ENCODE assay signal across 18 cellular contexts in the genomic region with DNA sequence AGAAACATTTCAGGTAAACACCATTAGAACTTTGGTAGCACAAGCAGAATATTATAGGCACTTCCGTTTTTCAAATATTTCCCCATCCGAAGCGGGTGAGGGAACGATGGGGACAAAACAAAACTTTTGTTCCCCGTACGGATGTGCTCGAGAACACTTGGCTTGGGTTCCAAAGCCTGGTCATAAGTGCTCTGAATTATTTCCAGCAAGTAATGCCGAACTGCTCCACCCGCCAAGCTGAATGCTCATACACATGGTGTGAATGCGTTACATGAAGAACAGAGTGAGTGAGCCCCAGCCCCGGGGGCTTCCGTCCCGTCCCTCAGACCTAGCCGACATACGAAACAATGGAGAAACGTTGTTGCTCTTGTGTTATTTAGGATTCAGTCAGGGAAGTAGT.
DNase-seq lines count a peak whose midpoint lies in the region; ATAC-seq, FAIRE-seq and TF ChIP-seq lines count a peak whose summit lies in the region.
"Had no signal": no experiment of that assay in that cellular context is flagged by ENCODE, and none has a peak within 500 bp of the region (broad histone marks: within the 10 kb centered on the region; RNA-seq: fewer than 3 reads in every experiment).

No MANE protein-coding gene starts in this region.

- peak overlapping the region; percentile 76 for H3K27ac Mint-ChIP-seq in neural crest cell (ENCODE audit: unreplicated experiment)
- H3K27ac Mint-ChIP-seq: activated naive CD4-positive, alpha-beta T cell treated with anti-CD3 and anti-CD28 coated beads, Interleukin-2, amount 50 U/mL, for 72 hours; stimulated activated effector memory CD8-positive, alpha-beta T cell treated with anti-CD3 and anti-CD28 coated beads, Interleukin-12 subunit alpha, Interleukin-12 subunit beta, amount 100 ng/mL, for 72 hours had no signal

- ATAC-seq in Right ventricle myocardium inferior (peak; percentile 70), upper lobe of right lung (no peak), GM18861 (IDR thresholded peaks at IDR 0.05; ENCODE audit: unreplicated experiment) (no peak)
- ATAC-seq: activated naive CD4-positive, alpha-beta T cell treated with anti-CD3 and anti-CD28 coated beads, Interleukin-2, amount 50 U/mL, for 72 hours; stimulated activated effector memory CD8-positive, alpha-beta T cell treated with anti-CD3 and anti-CD28 coated beads, Interleukin-12 subunit alpha, Interleukin-12 subunit beta, amount 100 ng/mL, for 72 hours had no signal

- H3K4me3 ChIP-seq in dorsolateral prefrontal cortex (peak overlapping the region in 53 of 59 donors; percentile 1 to 62 (median 37)), upper lobe of right lung (peak overlapping the region; percentile 8)

- H3K27ac ChIP-seq in dorsolateral prefrontal cortex (peak overlapping the region in 35 of 59 donors; percentile 0 to 76 (median 49)), upper lobe of right lung (no peak overlapping the region)
- H3K27ac ChIP-seq: parathyroid adenoma had no signal

- H3K4me1 Mint-ChIP-seq in neural crest cell = peaks cover 18% of the 10 kb centered on the region
- H3K4me1 Mint-ChIP-seq: CD4-positive, CD25-positive, alpha-beta regulatory T cell; stimulated activated effector memory CD8-positive, alpha-beta T cell treated with anti-CD3 and anti-CD28 coated beads, Interleukin-12 subunit alpha, Interleukin-12 subunit beta, amount 100 ng/mL, for 72 hours had no signal

- TF ChIP-seq POLR2A in GM12892 (IDR thresholded peaks at IDR 0.05; ENCODE audit: low read depth, low read length) = no peak

- no peaks in the 10 kb centered on the region for H3K4me1 ChIP-seq in upper lobe of right lung
- H3K4me1 ChIP-seq: parathyroid adenoma had no signal

- H3K27me3 ChIP-seq in dorsolateral prefrontal cortex (peaks cover 0 to 25% (median 0%) of the 10 kb centered on the region in 45 donors), upper lobe of right lung (no peaks in the 10 kb centered on the region)

- no peak for FAIRE-seq in GM12892 (lab: Jason Lieb, UNC)
- FAIRE-seq: GM18507, H54 had no signal

- no peaks in the 10 kb centered on the region for H3K9me3 ChIP-seq in upper lobe of right lung

- H3K9me3 Mint-ChIP-seq in neural crest cell = no peaks in the 10 kb centered on the region

- TF ChIP-seq CTCF in dorsolateral prefrontal cortex (IDR thresholded peaks at IDR 0.05 in 54 of 56, conservative IDR thresholded peaks at IDR 0.05 in 2 of 56; ENCODE audit: low read depth in 1 of 56, partially characterized antibody in 56 of 56) (no peak), neural crest cell (conservative IDR thresholded peaks at IDR 0.05) (no peak), upper lobe of right lung (IDR thresholded peaks at IDR 0.05) (no peak)

- no peaks in the 10 kb centered on the region for H3K36me3 ChIP-seq in upper lobe of right lung

- H3K4me3 Mint-ChIP-seq in neural crest cell = no peak overlapping the region
- H3K4me3 Mint-ChIP-seq: CD4-positive, CD25-positive, alpha-beta regulatory T cell; stimulated activated effector memory CD8-positive, alpha-beta T cell treated with anti-CD3 and anti-CD28 coated beads, Interleukin-12 subunit alpha, Interleukin-12 subunit beta, amount 100 ng/mL, for 72 hours had no signal

- DNase-seq in Right ventricle myocardium inferior (ENCODE audit: missing footprints) = no peak
- no peak for DNase-seq in cardiac septum (ENCODE audit: low spot score)
- peak in 2 of 10 donors; percentile 3 to 45 for DNase-seq in dorsolateral prefrontal cortex
- DNase-seq in neural crest cell (ENCODE audit: low read depth, low spot score) = no peak
- DNase-seq in upper lobe of right lung = no peak
- DNase-seq in AG20443 (ENCODE audit: low spot score) = no peak
- no peak for DNase-seq in GM12892 (ENCODE audit: insufficient read length)
- DNase-seq: activated CD4-positive, alpha-beta T cell treated with anti-CD3 and anti-CD28 coated beads, Interleukin-2, amount 50 U/mL, for 48 hours; activated T-cell treated with anti-CD3 and anti-CD28 coated beads, Interleukin-2, amount 50 U/mL, for 1 hour; CD4-positive, CD25-positive, alpha-beta regulatory T cell; effector CD8-positive, alpha-beta T cell; SW 1271 had no signal

- intact Hi-C loops in Right ventricle myocardium inferior (cut with DNase I) (loop anchor here (5.0 to 10.0 kb wide), 3 partner anchors 170 to 442 kb away; partner anchors contain the start of gene ARRDC4), cardiac septum (cut with DNase I) (loop anchor here (5.0 kb wide), 1 partner anchor 170 kb away; no protein-coding TSS in a partner anchor), dorsolateral prefrontal cortex (cut with DNase I) (no loop called here), upper lobe of right lung (cut with DNase I) (no loop called here)

- H3K27me3 Mint-ChIP-seq in neural crest cell (ENCODE audit: low read depth) = no peaks in the 10 kb centered on the region
- H3K27me3 Mint-ChIP-seq: CD4-positive, CD25-positive, alpha-beta regulatory T cell had no signal

- H3K36me3 Mint-ChIP-seq in neural crest cell (ENCODE audit: low read depth) = no peaks in the 10 kb centered on the region
- H3K36me3 Mint-ChIP-seq: activated naive CD4-positive, alpha-beta T cell treated with anti-CD3 and anti-CD28 coated beads, Interleukin-2, amount 50 U/mL, for 72 hours; CD4-positive, CD25-positive, alpha-beta regulatory T cell; stimulated activated effector memory CD8-positive, alpha-beta T cell treated with anti-CD3 and anti-CD28 coated beads, Interleukin-12 subunit alpha, Interleukin-12 subunit beta, amount 100 ng/mL, for 72 hours had no signal

Comparison
In these comparisons a context has a peak if more than half of its experiments do, and no peak if none do; other contexts are left out.
1. intact Hi-C loops: an anchor here in Right ventricle myocardium inferior (5.0 to 10.0 kb wide) and cardiac septum (5.0 kb wide); none called in dorsolateral prefrontal cortex and upper lobe of right lung.